In the genomic region with DNA sequence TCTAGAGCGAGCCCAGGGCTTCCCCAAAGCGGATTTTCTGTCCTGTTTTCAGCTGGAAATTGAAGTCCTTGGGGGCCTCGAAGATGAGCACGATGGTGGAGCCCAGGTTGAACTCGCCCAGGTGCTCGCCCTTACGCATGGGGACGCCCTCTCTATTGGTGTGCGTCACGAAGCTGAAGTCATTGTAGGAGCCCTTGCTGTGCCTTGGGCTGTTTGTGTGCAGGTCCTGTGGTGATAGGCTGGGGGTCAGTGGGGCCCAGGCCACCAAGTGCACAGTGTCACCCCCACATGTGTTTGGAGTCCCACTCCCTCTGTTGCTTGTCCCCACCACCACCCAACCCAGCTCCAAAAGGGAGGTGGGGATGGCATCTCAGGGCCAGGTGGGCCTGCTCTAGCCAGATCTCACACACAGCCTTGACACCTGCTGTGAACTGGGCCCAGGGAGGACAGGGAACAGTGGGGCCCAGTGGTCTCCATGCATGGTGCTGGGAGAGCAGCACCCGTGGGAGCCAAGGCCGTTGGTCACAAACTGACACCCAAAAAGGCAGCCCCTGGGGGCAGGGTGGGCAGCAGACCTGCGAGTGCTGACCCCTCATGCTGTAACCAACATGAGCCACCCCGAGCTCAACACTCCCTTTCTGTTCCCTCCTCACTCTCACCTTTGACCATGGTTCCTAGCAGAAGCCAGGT, we compare ENCODE assay signal across 27 cellular contexts. TPM values are rescaled to one million over a fixed set of nuclear protein-coding genes. Genes with fewer than 3 reads are reported as not detected.
DNase-seq lines count a peak whose midpoint lies in the region; ATAC-seq, FAIRE-seq and TF ChIP-seq lines count a peak whose summit lies in the region.
"Had no signal": no experiment of that assay in that cellular context is flagged by ENCODE, and none has a peak within 500 bp of the region (broad histone marks: within the 10 kb centered on the region; RNA-seq: fewer than 3 reads in every experiment).

No MANE protein-coding gene starts in this region.

- BruUV-seq in IMR-90 (replicated peaks; lab: Mats Ljungman, UMichigan): no TSS peak

- no peak for TF ChIP-seq RAD21 in IMR-90 (IDR thresholded peaks at IDR 0.05; ENCODE audit: low read length)

- H3K9me3 Mint-ChIP-seq in activated CD8-positive, alpha-beta memory T cell treated with anti-CD3 and anti-CD28 coated beads, Interleukin-2, amount 10 ng/mL, durations not matched to agents 7 days and 5 days (ENCODE audit: low read depth): no peaks in the 10 kb centered on the region
- H3K9me3 Mint-ChIP-seq in brain: no peaks in the 10 kb centered on the region
- no peaks in the 10 kb centered on the region for H3K9me3 Mint-ChIP-seq in progenitor cell of endocrine pancreas (ENCODE audit: low read depth)
- H3K9me3 Mint-ChIP-seq: T-cell had no signal

- no peak for ATAC-seq in activated CD8-positive, alpha-beta memory T cell treated with anti-CD3 and anti-CD28 coated beads, Interleukin-2, amount 10 ng/mL, durations not matched to agents 7 days and 5 days
- ATAC-seq in IMR-90 (ENCODE audit: low read depth): no peak
- ATAC-seq in HG02884 (IDR thresholded peaks at IDR 0.05; ENCODE audit: unreplicated experiment): no peak
- ATAC-seq: left ventricle myocardium superior, T-cell had no signal

- no peak overlapping the region for H2BK5ac ChIP-seq in IMR-90 (ENCODE audit: low read depth, low read length, poor library complexity, severe bottlenecking)

- WGBS in IMR-90 (ENCODE audit: extremely low coverage in 2 of 2, insufficient read length in 1 of 2), 2 experiments: 97% methylated on average over 5 of the region's 14 CpGs; no CpG with 5 or more reads in 1 of the 2 experiments

- H2BK15ac ChIP-seq in IMR-90 (ENCODE audit: low read depth, low read length): no peak overlapping the region

- FAIRE-seq in HTR-8/SVneo (lab: Jason Lieb, UNC): no peak

- no peak overlapping the region for H2BK120ac ChIP-seq in IMR-90 (ENCODE audit: low read depth, low read length)

- no peak overlapping the region for H3K4me3 ChIP-seq in IMR-90 (ENCODE audit: insufficient read depth, low read depth, low read length)
- H3K4me3 ChIP-seq: GM23248, hepatocyte, spleen, uterus had no signal

- H3K4me1 ChIP-seq in IMR-90 (ENCODE audit: control insufficient read depth, insufficient read depth, low read length): peaks cover 2% of the 10 kb centered on the region; the same call in 1 of the 2 replicates
- H3K4me1 ChIP-seq: uterus had no signal

- no peak overlapping the region for H2AFZ ChIP-seq in IMR-90 (replicated peaks; ENCODE audit: low read length, poor library complexity)
- H2AFZ ChIP-seq: GM23248, hepatocyte had no signal

- no peak overlapping the region for H4K5ac ChIP-seq in IMR-90 (ENCODE audit: low read depth, low read length)

- no peak overlapping the region for H4K8ac ChIP-seq in IMR-90 (ENCODE audit: low read depth in 2 of 2, low read length in 2 of 2)

- TF ChIP-seq POLR2A in IMR-90 (IDR thresholded peaks at IDR 0.05; ENCODE audit: low read depth, low read length): no peak

- H3K14ac ChIP-seq in IMR-90 (replicated peaks; ENCODE audit: low read depth, low read length): no peak overlapping the region

- H2AK9ac ChIP-seq in IMR-90 (replicated peaks; ENCODE audit: low read depth, low read length, poor library complexity): peak overlapping the region; percentile 18

- dilution Hi-C loops in IMR-90 (cut with HindIII; ENCODE audit: low sequenced_read_pairs, unreplicated experiment): no loop called here

- no peak overlapping the region for H3K4me2 ChIP-seq in IMR-90 (ENCODE audit: low read depth, low read length)
- H3K4me2 ChIP-seq: hepatocyte, KMS-11 had no signal

- TF ChIP-seq CTCF in IMR-90 (conservative IDR thresholded peaks at IDR 0.05; ENCODE audit: low read depth, low read length) (no peak), brain (conservative IDR thresholded peaks at IDR 0.05) (no peak), progenitor cell of endocrine pancreas (IDR thresholded peaks at IDR 0.05; ENCODE audit: unreplicated experiment) (no peak)

- H3K36me3 Mint-ChIP-seq in activated CD8-positive, alpha-beta memory T cell treated with anti-CD3 and anti-CD28 coated beads, Interleukin-2, amount 10 ng/mL, durations not matched to agents 7 days and 5 days: peaks cover 7% of the 10 kb centered on the region
- H3K36me3 Mint-ChIP-seq in brain: peaks cover 8% of the 10 kb centered on the region
- peaks cover 4% of the 10 kb centered on the region for H3K36me3 Mint-ChIP-seq in progenitor cell of endocrine pancreas (ENCODE audit: insufficient read depth)

- H3K27me3 Mint-ChIP-seq in activated CD8-positive, alpha-beta memory T cell treated with anti-CD3 and anti-CD28 coated beads, Interleukin-2, amount 10 ng/mL, durations not matched to agents 7 days and 5 days: no peaks in the 10 kb centered on the region
- H3K27me3 Mint-ChIP-seq in brain: no peaks in the 10 kb centered on the region
- H3K27me3 Mint-ChIP-seq in progenitor cell of endocrine pancreas: no peaks in the 10 kb centered on the region
- H3K27me3 Mint-ChIP-seq: T-cell had no signal

- no peaks in the 10 kb centered on the region for H3K9me3 ChIP-seq in IMR-90 (ENCODE audit: control insufficient read depth, insufficient read depth, low read length)
- H3K9me3 ChIP-seq: spleen, uterus had no signal

- H3K27ac ChIP-seq in IMR-90 (ENCODE audit: insufficient read depth, low read length): no peak overlapping the region
- H3K27ac ChIP-seq: GM23248, hepatocyte, KMS-11, uterus had no signal

- H3K4me3 Mint-ChIP-seq in activated CD8-positive, alpha-beta memory T cell treated with anti-CD3 and anti-CD28 coated beads, Interleukin-2, amount 10 ng/mL, durations not matched to agents 7 days and 5 days: no peak overlapping the region
- no peak overlapping the region for H3K4me3 Mint-ChIP-seq in brain
- H3K4me3 Mint-ChIP-seq in progenitor cell of endocrine pancreas (ENCODE audit: low read depth): no peak overlapping the region
- H3K4me3 Mint-ChIP-seq: T-cell had no signal

- no peaks in the 10 kb centered on the region for H3K27me3 ChIP-seq in IMR-90 (ENCODE audit: control insufficient read depth, insufficient read depth, low read length)
- H3K27me3 ChIP-seq: hepatocyte, spleen, uterus had no signal

- in situ Hi-C loops in IMR-90 (cut with MboI; ENCODE audit: low sequenced_read_pairs): no loop called here

- H3K36me3 ChIP-seq in IMR-90 (ENCODE audit: control insufficient read depth, insufficient read depth, low read length): peaks cover 57% of the 10 kb centered on the region
- H3K36me3 ChIP-seq: uterus had no signal

- H3K9me1 ChIP-seq in IMR-90 (ENCODE audit: insufficient read depth, low read length): peaks cover 7% of the 10 kb centered on the region; the same call in 1 of the 2 replicates

- CTCF ChIA-PET in activated CD8-positive, alpha-beta memory T cell treated with anti-CD3 and anti-CD28 coated beads, Interleukin-2, amount 10 ng/mL, durations not matched to agents 7 days and 5 days (lab: Charles Lee): interaction anchor here (1.5 to 3.3 kb wide), 2 partner anchors 11 to 14 kb away, joined by 5 to 10 read pairs; no protein-coding TSS in a partner anchor
- CTCF ChIA-PET in IMR-90 (lab: Yijun Ruan, JAX): no interaction called here

- intact Hi-C loops in IMR-90 (cut with micrococcal nuclease): no loop called here

- DNase-seq in activated CD8-positive, alpha-beta memory T cell treated with anti-CD3 and anti-CD28 coated beads, Interleukin-2, amount 10 ng/mL, durations not matched to agents 7 days and 5 days: no peak
- no peak for DNase-seq in activated CD8-positive, alpha-beta memory T cell treated with anti-CD3 and anti-CD28 coated beads, Interleukin-2, amount 50 U/mL, for 48 hours
- no peak for DNase-seq in IMR-90
- no peak for DNase-seq in progenitor cell of endocrine pancreas (ENCODE audit: low spot score, unreplicated experiment)
- no peak for DNase-seq in HTR-8/SVneo (ENCODE audit: insufficient read length, low spot score)
- no peak for DNase-seq in A172 (ENCODE audit: low spot score)
- DNase-seq: activated CD8-positive, alpha-beta memory T cell treated with anti-CD3 and anti-CD28 coated beads for 24 hours; activated effector memory CD4-positive, alpha-beta T cell treated with Interleukin-2 at 50 U/mL for 16 hours; amygdala; C1 segment of cervical spinal cord; dermis blood vessel endothelial cell; GM23248; left ventricle myocardium superior; MV-4-11; NCI-H187 treated with DMSO at 0.1 percent for 48 hours; NCI-H226; NCI-H82; nucleus accumbens; retina; SHP77 treated with DMSO at 0.1 percent for 48 hours; spleen; T-cell; uterus had no signal

- no peak overlapping the region for H2BK20ac ChIP-seq in IMR-90 (ENCODE audit: low read depth, low read length)

- no peak overlapping the region for H3K23ac ChIP-seq in IMR-90 (ENCODE audit: low read depth, low read length)

- H4K20me1 ChIP-seq in IMR-90 (ENCODE audit: insufficient read depth, low read length): peaks cover 62% of the 10 kb centered on the region

- no peak overlapping the region for H3K4ac ChIP-seq in IMR-90 (ENCODE audit: low read depth, low read length)

- H3K27ac Mint-ChIP-seq in activated CD8-positive, alpha-beta memory T cell treated with anti-CD3 and anti-CD28 coated beads, Interleukin-2, amount 10 ng/mL, durations not matched to agents 7 days and 5 days: peak overlapping the region; percentile 39
- peak overlapping the region in 3 of 5 experiments; percentile 41 to 89 (median 73) for H3K27ac Mint-ChIP-seq in brain
- H3K27ac Mint-ChIP-seq in progenitor cell of endocrine pancreas: peak overlapping the region; percentile 24

- H3K79me1 ChIP-seq in IMR-90 (ENCODE audit: low read depth in 1 of 2, low read length in 2 of 2): peaks cover 14 to 50% of the 10 kb centered on the region in 2 experiments

- no peak overlapping the region for H4K91ac ChIP-seq in IMR-90 (ENCODE audit: insufficient read depth, low read depth, low read length)

- H2AK5ac ChIP-seq in IMR-90 (ENCODE audit: low read depth, low read length): no peak overlapping the region

- POLR2A ChIA-PET in IMR-90 (lab: Charles Lee; ENCODE audit: unreplicated experiment): no interaction called here

- H3K4me1 Mint-ChIP-seq in activated CD8-positive, alpha-beta memory T cell treated with anti-CD3 and anti-CD28 coated beads, Interleukin-2, amount 10 ng/mL, durations not matched to agents 7 days and 5 days: peaks cover 27% of the 10 kb centered on the region
- H3K4me1 Mint-ChIP-seq in brain: peaks cover 22% of the 10 kb centered on the region
- peaks cover 5% of the 10 kb centered on the region for H3K4me1 Mint-ChIP-seq in progenitor cell of endocrine pancreas (ENCODE audit: low read depth)

- H3K9ac ChIP-seq in IMR-90 (ENCODE audit: low read depth, low read length): no peak overlapping the region
- H3K9ac ChIP-seq: GM23248, KMS-11 had no signal

- H3K56ac ChIP-seq in IMR-90 (ENCODE audit: extremely low read depth, insufficient read depth, low read length): no peak overlapping the region

- no peak overlapping the region for H3K18ac ChIP-seq in IMR-90 (ENCODE audit: low read depth, low read length)

RNA-seq across cellular contexts. Expression of a gene that starts 42.3 kb away (rescaled TPM):
- total RNA-seq in activated CD8-positive, alpha-beta memory T cell treated with anti-CD3 and anti-CD28 coated beads, Interleukin-2, amount 10 ng/mL, durations not matched to agents 7 days and 5 days: 10 to 100 TPM; 34.7 to 40.0 TPM
- total RNA-seq in IMR-90 (2012; rRNA removed) (29.2 and 34.1 TPM in 2 replicates), progenitor cell of endocrine pancreas (46.6 and 49.6 TPM in 2 replicates)
- polyA plus RNA-seq in IMR-90 (2012; rRNA removed) (48.8 and 52.2 TPM in 2 replicates), brain (ENCODE audit: insufficient read depth, low read depth, low replicate concordance) (43.0 TPM)
- 56.6 and 58.1 TPM in 2 replicates for polyA plus RNA-seq in IMR-90 (2012; cell fraction: cytosol; rRNA removed)
- polyA plus RNA-seq in IMR-90 (2012; cell fraction: nucleus; rRNA removed; ENCODE audit: low replicate concordance): 159 and 173 TPM in 2 replicates
- 24.0 and 28.2 TPM in 2 replicates for total RNA-seq in A172 (2014; rRNA removed; shearing (Covaris generic))
